In the genomic region with DNA sequence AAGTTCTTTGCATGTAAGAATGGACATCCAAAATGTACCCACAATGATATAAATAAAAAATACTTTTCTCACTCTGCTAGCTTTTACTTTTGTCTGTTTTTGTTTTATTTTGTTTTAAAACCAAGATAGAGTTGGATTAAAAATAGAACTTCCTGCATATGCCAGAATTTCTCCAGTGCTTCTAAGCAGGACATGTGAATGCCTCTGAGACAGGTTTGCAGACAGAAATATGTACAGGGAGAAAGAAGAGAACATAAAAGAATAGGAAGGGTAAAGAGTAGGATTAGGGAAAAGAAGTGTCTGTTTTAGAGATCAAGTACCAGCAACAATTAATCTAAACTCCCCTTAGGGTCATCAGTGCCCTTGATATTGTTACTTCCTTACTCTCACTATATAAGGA, we compare ENCODE assay signal across 30 cellular contexts.
"Had no signal": no experiment of that assay in that cellular context is flagged by ENCODE, and none has a peak within 500 bp of the region (broad histone marks: within the 10 kb centered on the region; RNA-seq: fewer than 3 reads in every experiment).

No MANE protein-coding gene starts in this region.

- H3K4me1 ChIP-seq: body of pancreas had no signal

- H3K27ac ChIP-seq: body of pancreas, KMS-11, Peyer's patch had no signal

- H3K4me3 Mint-ChIP-seq: activated CD4-positive, alpha-beta T cell treated with anti-CD3 and anti-CD28 coated beads, Interleukin-2, amount 10 ng/mL, durations not matched to agents 24 days and 14 days; activated CD8-positive, alpha-beta T cell treated with anti-CD3 and anti-CD28 coated beads, Interleukin-2, amount 10 ng/mL, durations not matched to agents 7 days and 5 days; activated naive CD4-positive, alpha-beta T cell treated with anti-CD3 and anti-CD28 coated beads, Interleukin-2, amount 50 U/mL, for 24 hours; activated naive CD8-positive, alpha-beta T cell treated with anti-CD3 and anti-CD28 coated beads, Interleukin-2, amount 10 ng/mL, durations not matched to agents 7 days and 5 days; activated T-cell treated with anti-CD3 and anti-CD28 coated beads, Interleukin-2, amount 50 U/mL, for 24 hours; T-helper 1 cell treated with Interleukin-12 subunit alpha and Interleukin-12 subunit beta and Interleukin-4 antibody, amounts not matched to agents 30 μg/mL and 1 μg/mL, for 36 hours; T-helper 2 cell treated with Interferon-gamma antibody and Interleukin-4, amounts not matched to agents 5 μg/mL and 100 μg/mL, for 36 hours had no signal

- H3K4me3 ChIP-seq: body of pancreas, Peyer's patch had no signal

- H3K9ac ChIP-seq: KMS-11 had no signal

- H3K9me3 Mint-ChIP-seq: activated CD4-positive, alpha-beta T cell treated with anti-CD3 and anti-CD28 coated beads, Interleukin-2, amount 10 ng/mL, durations not matched to agents 24 days and 14 days; activated naive CD4-positive, alpha-beta T cell treated with anti-CD3 and anti-CD28 coated beads, Interleukin-2, amount 50 U/mL, for 24 hours; activated naive CD8-positive, alpha-beta T cell treated with anti-CD3 and anti-CD28 coated beads, Interleukin-2, amount 10 ng/mL, durations not matched to agents 7 days and 5 days; activated T-cell treated with anti-CD3 and anti-CD28 coated beads, Interleukin-2, amount 50 U/mL, for 24 hours; activated T-helper 2 cell treated with anti-CD3 and anti-CD28 coated beads, Interferon-gamma antibody, Interleukin-2, Interleukin-4, amounts not matched to agents 10 μg/mL and 5 μg/mL and 100 μg/mL, durations not matched to agents 14 hours and 24 hours and 36 hours; T-helper 1 cell treated with Interleukin-12 subunit alpha and Interleukin-12 subunit beta and Interleukin-4 antibody, amounts not matched to agents 30 μg/mL and 1 μg/mL, for 36 hours; T-helper 2 cell treated with Interferon-gamma antibody and Interleukin-4, amounts not matched to agents 5 μg/mL and 100 μg/mL, for 36 hours had no signal

- H3K4me1 Mint-ChIP-seq: activated CD4-positive, alpha-beta T cell treated with anti-CD3 and anti-CD28 coated beads, Interleukin-2, amount 10 ng/mL, durations not matched to agents 24 days and 14 days; activated naive CD4-positive, alpha-beta T cell treated with anti-CD3 and anti-CD28 coated beads, Interleukin-2, amount 50 U/mL, for 24 hours; activated naive CD8-positive, alpha-beta T cell treated with anti-CD3 and anti-CD28 coated beads, Interleukin-2, amount 10 ng/mL, durations not matched to agents 7 days and 5 days had no signal

- H3K27me3 Mint-ChIP-seq: activated CD4-positive, alpha-beta T cell treated with anti-CD3 and anti-CD28 coated beads, Interleukin-2, amount 10 ng/mL, durations not matched to agents 24 days and 14 days; activated naive CD4-positive, alpha-beta T cell treated with anti-CD3 and anti-CD28 coated beads, Interleukin-2, amount 50 U/mL, for 24 hours; activated naive CD8-positive, alpha-beta T cell treated with anti-CD3 and anti-CD28 coated beads, Interleukin-2, amount 10 ng/mL, durations not matched to agents 7 days and 5 days; activated T-cell treated with anti-CD3 and anti-CD28 coated beads, Interleukin-2, amount 50 U/mL, for 24 hours had no signal

- H3K27me3 ChIP-seq: body of pancreas, Peyer's patch had no signal

- H3K27ac Mint-ChIP-seq: activated CD4-positive, alpha-beta T cell treated with anti-CD3 and anti-CD28 coated beads, Interleukin-2, amount 10 ng/mL, durations not matched to agents 24 days and 14 days; activated CD8-positive, alpha-beta T cell treated with anti-CD3 and anti-CD28 coated beads, Interleukin-2, amount 10 ng/mL, durations not matched to agents 7 days and 5 days; activated naive CD4-positive, alpha-beta T cell treated with anti-CD3 and anti-CD28 coated beads, Interleukin-2, amount 50 U/mL, for 24 hours; activated naive CD8-positive, alpha-beta T cell treated with anti-CD3 and anti-CD28 coated beads, Interleukin-2, amount 10 ng/mL, durations not matched to agents 7 days and 5 days; activated T-cell treated with anti-CD3 and anti-CD28 coated beads, Interleukin-2, amount 50 U/mL, for 24 hours; activated T-helper 2 cell treated with anti-CD3 and anti-CD28 coated beads, Interferon-gamma antibody, Interleukin-2, Interleukin-4, amounts not matched to agents 10 μg/mL and 5 μg/mL and 100 μg/mL, durations not matched to agents 14 hours and 24 hours and 36 hours; T-helper 1 cell treated with Interleukin-12 subunit alpha and Interleukin-12 subunit beta and Interleukin-4 antibody, amounts not matched to agents 30 μg/mL and 1 μg/mL, for 36 hours; T-helper 2 cell treated with Interferon-gamma antibody and Interleukin-4, amounts not matched to agents 5 μg/mL and 100 μg/mL, for 36 hours had no signal

- H3K9me3 ChIP-seq: body of pancreas, Peyer's patch had no signal

- ATAC-seq: activated CD8-positive, alpha-beta T cell treated with anti-CD3 and anti-CD28 coated beads, Interleukin-2, amount 10 ng/mL, durations not matched to agents 7 days and 5 days; body of pancreas; PC-3 had no signal

- H3K36me3 Mint-ChIP-seq: activated naive CD4-positive, alpha-beta T cell treated with anti-CD3 and anti-CD28 coated beads, Interleukin-2, amount 50 U/mL, for 24 hours; activated naive CD8-positive, alpha-beta T cell treated with anti-CD3 and anti-CD28 coated beads, Interleukin-2, amount 10 ng/mL, durations not matched to agents 7 days and 5 days had no signal

- DNase-seq: activated CD4-positive, alpha-beta T cell treated with anti-CD3 and anti-CD28 coated beads, Interleukin-2, amount 10 ng/mL, durations not matched to agents 24 days and 14 days; activated CD4-positive, alpha-beta T cell treated with anti-CD3 and anti-CD28 coated beads, Interleukin-2, amount 50 U/mL, for 48 hours; activated CD8-positive, alpha-beta T cell treated with anti-CD3 and anti-CD28 coated beads, Interleukin-2, amount 10 ng/mL, durations not matched to agents 7 days and 5 days; activated gamma-delta T cell; activated naive CD4-positive, alpha-beta T cell treated with Interleukin-2 at 50 U/mL for 16 hours; activated naive CD8-positive, alpha-beta T cell treated with anti-CD3 and anti-CD28 coated beads, Interleukin-2, amount 10 ng/mL, durations not matched to agents 7 days and 5 days; activated T-cell treated with anti-CD3 and anti-CD28 coated beads, Interleukin-2, amount 50 U/mL, for 24 hours; amygdala; body of pancreas; MM.1S; MV-4-11; NCI-H1092; NCI-H1417; NCI-H146; NCI-H187; NCI-H2029 treated with DMSO at 0.1 percent for 48 hours; NCI-H2107; NCI-H2171; NCI-H510A; NCI-H526; NCI-H748 treated with DMSO at 0.1 percent for 48 hours; NK-92 treated with Interleukin-12 subunit alpha and Interleukin-12 subunit beta, amount 100 ng/mL, for 24 hours; PC-3; Peyer's patch; RPMI8226 had no signal

- H3K36me3 ChIP-seq: Peyer's patch had no signal
